Comparison of ENCODE assay signal across 8 cellular contexts in the genomic region with DNA sequence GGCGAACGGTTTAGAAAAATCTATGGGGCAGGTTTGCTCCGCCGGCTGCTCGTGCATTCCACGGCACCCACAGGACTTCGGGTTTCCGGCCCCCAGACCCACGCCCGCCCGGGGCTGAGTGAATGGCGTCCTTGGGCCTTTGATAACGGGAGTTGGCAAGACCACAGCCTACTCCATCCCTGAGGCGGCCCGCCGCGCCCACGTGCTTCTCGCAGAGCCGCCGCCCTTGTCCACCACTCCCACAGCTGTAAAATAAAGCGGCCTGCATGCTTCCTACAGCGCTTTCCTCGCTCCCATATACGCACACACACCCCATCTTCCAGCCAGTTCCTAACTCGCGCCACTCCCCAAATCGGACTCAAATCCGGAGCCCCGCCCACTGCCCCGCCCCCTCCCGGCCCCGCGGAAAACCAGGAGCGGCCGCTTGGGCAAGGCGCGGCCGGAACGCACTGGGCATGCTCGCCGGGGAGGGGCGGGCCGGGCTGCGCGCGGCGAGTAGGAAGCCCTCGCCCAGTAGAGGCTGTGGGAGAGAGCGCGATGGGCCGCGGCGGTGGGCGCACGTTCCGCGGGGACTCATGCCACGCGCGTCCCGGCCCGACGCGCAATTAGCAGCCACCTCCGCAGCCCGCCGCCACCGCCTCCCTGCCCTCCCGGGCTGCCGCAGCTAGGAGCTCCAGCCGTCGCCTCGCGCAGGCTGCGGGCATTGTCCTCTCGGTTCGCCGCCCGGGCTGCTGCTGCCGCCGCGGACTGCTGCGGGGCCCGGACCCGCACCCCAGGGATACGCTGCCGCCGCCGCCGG. TPM values are rescaled to one million over a fixed set of nuclear protein-coding genes. Genes with fewer than 3 reads are reported as not detected.
DNase-seq lines count a peak whose midpoint lies in the region; ATAC-seq lines count a peak whose summit lies in the region.

Gene RAP2B (plus strand): TSS at position 513 of the 799 bp plus-strand sequence. CDS start 468 bp downstream, outside the sequence.

- peak within 1 kb of the TSS; percentile 93 for H3K9ac ChIP-seq in BLaER1

- H3K4me2 ChIP-seq in BLaER1, result peak within 1 kb of the TSS; percentile 84

- H4K20me1 ChIP-seq in BLaER1, result peaks cover 48% of the 10 kb centered on the region

- H3K9me3 ChIP-seq in BLaER1, result no peaks in the 10 kb centered on the region

- ATAC-seq in GM19324 (IDR thresholded peaks at IDR 0.05; ENCODE audit: low FRiP score, unreplicated experiment) (peak; percentile 62), HG03460 (IDR thresholded peaks at IDR 0.05; ENCODE audit: unreplicated experiment) (peak; percentile 46)

- DNase-seq in NCI-H82 (lab: John Stamatoyannopoulos, UW) (peak; percentile 95), lung microvascular endothelial cell (ENCODE audit: low read depth in 2 of 2) (peak; percentile 97 to 98)
- peak; percentile 87 to 96 for DNase-seq in activated CD8-positive, alpha-beta memory T cell treated with anti-CD3 and anti-CD28 coated beads for 1 hour (ENCODE audit: extremely low read depth in 1 of 2, low read depth in 1 of 2)
- peak; percentile 89 for DNase-seq in effector CD4-positive, alpha-beta T cell
- peak; percentile 90 to 99 (median 91) for DNase-seq in stimulated activated CD4-positive, alpha-beta T cell treated with anti-CD3 and anti-CD28 coated beads, TNF-alpha, amount 100 ng/mL, for 4 hours (ENCODE audit: low read depth in 3 of 3)

- H3K36me3 ChIP-seq in BLaER1, result no peaks in the 10 kb centered on the region

- no peaks in the 10 kb centered on the region for H3K27me3 ChIP-seq in BLaER1

- H3K4me1 ChIP-seq in BLaER1, result peaks cover 38% of the 10 kb centered on the region

- peak within 1 kb of the TSS; percentile 93 for H3K4me3 ChIP-seq in BLaER1

- H3K27ac ChIP-seq in BLaER1, result peak within 1 kb of the TSS; percentile 85

RNA-seq across cellular contexts. Expression of gene RAP2B, which starts in this region (rescaled TPM):
- 12.5 and 16.1 TPM in 2 replicates for total RNA-seq in lung microvascular endothelial cell

Comparison
In these comparisons a context has a peak if more than half of its experiments do, and no peak if none do; other contexts are left out.
1. Peak in every context shown above with its lines: DNase-seq, ATAC-seq, H3K4me3 ChIP-seq and H3K27ac ChIP-seq.